8 cellular contexts compared by ENCODE assay signal in the genomic region with DNA sequence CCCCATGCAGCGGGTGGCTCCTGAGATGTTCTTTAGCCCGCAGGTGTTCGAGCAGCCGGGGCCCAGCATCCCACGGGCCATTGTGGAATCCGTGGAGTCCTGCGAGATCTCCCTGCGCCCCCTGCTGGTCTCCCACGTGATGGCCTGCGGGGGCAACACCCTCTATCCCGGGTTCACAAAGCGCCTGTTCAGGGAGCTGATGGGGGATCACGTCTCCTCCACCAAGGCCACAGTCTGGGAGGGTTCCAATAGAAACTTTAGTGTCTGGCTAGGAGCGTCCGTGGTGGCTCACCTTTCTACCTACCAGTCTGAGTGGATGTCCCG.
DNase-seq lines count a peak whose midpoint lies in the region; ATAC-seq, FAIRE-seq and TF ChIP-seq lines count a peak whose summit lies in the region.

No MANE protein-coding gene starts in this region.

- ATAC-seq in left ventricle myocardium superior, result peak; percentile 33
- no peak for ATAC-seq in GM18909 (IDR thresholded peaks at IDR 0.05; ENCODE audit: poor library complexity, unreplicated experiment)
- no peak for ATAC-seq in GM21825 (IDR thresholded peaks at IDR 0.05; ENCODE audit: unreplicated experiment)

- FAIRE-seq in GM19239 (lab: Jason Lieb, UNC), result no peak

- intact Hi-C loops in left ventricle myocardium superior (cut with micrococcal nuclease), result no loop called here

- TF ChIP-seq CTCF in VCaP (conservative IDR thresholded peaks at IDR 0.05), result peak; percentile 75

- no peak overlapping the region for H3K27ac ChIP-seq in VCaP

- DNase-seq in AG08395 (ENCODE audit: low spot score) (peak; percentile 67), GM19239 (ENCODE audit: insufficient read length, low spot score) (peak; percentile 35), left ventricle myocardium superior (peak; percentile 78), SKM-1 (lab: John Stamatoyannopoulos, UW; ENCODE audit: unreplicated experiment) (no peak)
- peak; percentile 21 to 63 for DNase-seq in stimulated activated CD4-positive, alpha-beta T cell treated with anti-CD3 and anti-CD28 coated beads, Interleukin-2, amount 100 ng/mL, for 24 hours
